10 cellular contexts compared by ENCODE assay signal in the genomic region with DNA sequence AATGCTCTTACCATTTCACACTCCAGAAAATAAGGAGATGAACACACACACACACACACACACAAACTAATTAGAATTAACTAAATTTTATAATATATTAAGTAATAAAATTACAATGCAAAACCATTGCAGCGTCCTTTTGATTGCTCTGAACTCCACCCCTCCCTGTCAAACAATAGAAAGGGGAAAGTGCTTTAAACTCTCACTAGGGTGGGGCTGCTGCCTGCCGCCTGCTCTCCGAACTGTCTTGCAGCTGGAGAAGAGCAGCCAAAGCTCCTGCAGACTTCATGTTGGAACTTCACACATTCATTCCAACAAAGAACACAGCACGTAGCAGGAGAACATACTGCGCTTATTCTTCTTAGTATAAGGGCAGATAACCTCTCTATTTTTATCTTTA.
DNase-seq lines count a peak whose midpoint lies in the region; ATAC-seq lines count a peak whose summit lies in the region.
"Had no signal": no experiment of that assay in that cellular context is flagged by ENCODE, and none has a peak within 500 bp of the region (broad histone marks: within the 10 kb centered on the region; RNA-seq: fewer than 3 reads in every experiment).

No MANE protein-coding gene starts in this region.

- ATAC-seq in GM18858 (IDR thresholded peaks at IDR 0.05; ENCODE audit: unreplicated experiment) (peak; percentile 11), GM21529 (IDR thresholded peaks at IDR 0.05; ENCODE audit: unreplicated experiment) (peak; percentile 28), left colon (peak; percentile 87)
- ATAC-seq in naive thymus-derived CD8-positive, alpha-beta T cell, result no peak
- ATAC-seq: psoas muscle had no signal

- H3K27me3 Mint-ChIP-seq in naive thymus-derived CD8-positive, alpha-beta T cell, result peaks cover 0 to 8% (median 0%) of the 10 kb centered on the region in 5 donors

- H3K9me3 Mint-ChIP-seq in naive thymus-derived CD8-positive, alpha-beta T cell, result peaks cover 0 to 1% (median 0%) of the 10 kb centered on the region in 9 donors

- peaks cover 0 to 63% (median 1%) of the 10 kb centered on the region in 4 donors for H3K4me1 Mint-ChIP-seq in naive thymus-derived CD8-positive, alpha-beta T cell

- peak overlapping the region in 1 of 10 donors; percentile 31 for H3K4me3 Mint-ChIP-seq in naive thymus-derived CD8-positive, alpha-beta T cell

- intact Hi-C loops in left colon (cut with DNase I, micrococcal nuclease), result no loop called here

- POLR2A ChIA-PET in naive thymus-derived CD8-positive, alpha-beta T cell (lab: Charles Lee), result no interaction called here

- DNase-seq in NCI-H146 treated with DMSO at 0.1 percent for 48 hours (lab: John Stamatoyannopoulos, UW; ENCODE audit: unreplicated experiment) (peak; percentile 70), left colon (peak in 1 of 2 donors; percentile 15), NCI-H226 (no peak), caudate nucleus (lab: John Stamatoyannopoulos, UW) (no peak)
- DNase-seq in naive thymus-derived CD8-positive, alpha-beta T cell, result no peak
- DNase-seq: activated naive CD4-positive, alpha-beta T cell treated with Interleukin-2 at 50 U/mL for 16 hours; DND-41; psoas muscle had no signal

- H3K36me3 Mint-ChIP-seq in naive thymus-derived CD8-positive, alpha-beta T cell, result peaks cover 0 to 2% (median 0%) of the 10 kb centered on the region in 3 donors

- H3K27ac Mint-ChIP-seq in naive thymus-derived CD8-positive, alpha-beta T cell, result peak overlapping the region in 2 of 10 donors; percentile 20 to 69

- H3K27ac ChIP-seq in caudate nucleus (ENCODE audit: low read depth, low read length), result no peak overlapping the region
- H3K27ac ChIP-seq: psoas muscle had no signal

Comparison
In these comparisons a context has a peak if more than half of its experiments do, and no peak if none do; other contexts are left out.
1. ATAC-seq: peak in GM18858 (single experiment), GM21529 (single experiment) and left colon (single experiment); none in naive thymus-derived CD8-positive, alpha-beta T cell (0 of 2).